Comparison of ENCODE assay signal across 8 cellular contexts in the genomic region with DNA sequence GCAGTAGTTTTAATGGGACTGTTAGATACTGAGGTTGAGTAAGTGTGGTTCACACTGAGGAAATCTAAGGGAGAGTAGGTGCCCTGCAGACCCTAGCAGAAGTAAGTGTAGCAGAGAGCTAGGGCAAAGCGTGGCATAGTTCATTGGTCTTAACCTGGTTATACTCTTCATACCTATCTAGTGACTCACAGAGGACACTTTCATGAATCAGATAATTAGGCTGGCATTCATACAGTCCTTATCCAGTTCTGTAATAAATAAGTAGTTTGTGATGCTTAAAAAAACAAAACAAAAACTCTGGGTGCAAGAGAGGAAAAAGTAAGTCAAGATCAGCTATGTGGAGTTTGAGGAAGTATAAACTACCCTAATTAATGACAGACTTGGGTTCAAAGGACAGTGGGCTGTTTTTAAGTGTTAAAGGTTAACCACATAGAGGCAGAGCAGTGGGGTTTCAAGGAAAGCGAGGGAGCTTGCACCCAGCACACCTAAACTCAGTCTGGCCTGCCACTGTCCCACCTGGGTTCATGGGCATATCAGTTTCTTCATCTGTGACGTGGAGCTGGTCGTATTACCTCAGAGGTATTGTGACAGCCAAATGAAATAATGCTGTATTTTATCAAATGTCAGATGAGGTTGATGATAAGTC. TPM values are rescaled to one million over a fixed set of nuclear protein-coding genes. Genes with fewer than 3 reads are reported as not detected.
DNase-seq lines count a peak whose midpoint lies in the region; ATAC-seq and TF ChIP-seq lines count a peak whose summit lies in the region.

No MANE protein-coding gene starts in this region.

- DNase-seq in CD1c-positive myeloid dendritic cell (ENCODE audit: extremely low spot score) (peak; percentile 48), NCI-H226 (peak; percentile 42), fibroblast of villous mesenchyme (ENCODE audit: low read depth) (peak; percentile 21), NCI-H146 treated with DMSO at 0.1 percent for 48 hours (lab: John Stamatoyannopoulos, UW; ENCODE audit: unreplicated experiment) (no peak), NCI-H2107 treated with DMSO at 0.1 percent for 48 hours (lab: John Stamatoyannopoulos, UW; ENCODE audit: unreplicated experiment) (no peak)

- H3K4me3 ChIP-seq in fibroblast of villous mesenchyme (ENCODE audit: low read depth, low read length): no peak overlapping the region

- no peak for TF ChIP-seq CTCF in fibroblast of villous mesenchyme (IDR thresholded peaks at IDR 0.05; ENCODE audit: insufficient read depth, low read depth, low read length)

- ATAC-seq in GM21737 (IDR thresholded peaks at IDR 0.05; ENCODE audit: unreplicated experiment) (peak; percentile 9), GM18520 (IDR thresholded peaks at IDR 0.05; ENCODE audit: unreplicated experiment) (no peak), HG03045 (IDR thresholded peaks at IDR 0.05; ENCODE audit: unreplicated experiment) (no peak)

RNA-seq across cellular contexts. Expression of a gene that starts 27.1 kb away (rescaled TPM):
- 11.0 and 11.2 TPM in 2 replicates for total RNA-seq in fibroblast of villous mesenchyme

Comparison
In these comparisons a context has a peak if more than half of its experiments do, and no peak if none do; other contexts are left out.
1. DNase-seq: peak in CD1c-positive myeloid dendritic cell (single experiment), NCI-H226 (single experiment) and fibroblast of villous mesenchyme (single experiment); none in NCI-H146 treated with DMSO at 0.1 percent for 48 hours (single experiment) and NCI-H2107 treated with DMSO at 0.1 percent for 48 hours (single experiment).